2 cellular contexts compared by ENCODE assay signal in genomic region chr6:166310634-166311033, GRCh38.
A peak's percentile ranks its signal among the peaks of the same experiment; 100 is the strongest.
TF ChIP-seq lines count a peak whose summit lies in the region.

No MANE protein-coding gene starts in this region.

TF ChIP-seq in GM23338, 12 proteins besides CTCF, POLR2A, EP300 and RAD21:
- TF ChIP-seq EZH2phosphoT487 (IDR thresholded peaks at IDR 0.05; ENCODE audit: unreplicated experiment) = no peak
- TF ChIP-seq JUNB (IDR thresholded peaks at IDR 0.05; ENCODE audit: unreplicated experiment) = no peak
- TF ChIP-seq ZNF114 (CRISPR knock-in tag; IDR thresholded peaks at IDR 0.05) = no peak
- TF ChIP-seq, protein P1, sequence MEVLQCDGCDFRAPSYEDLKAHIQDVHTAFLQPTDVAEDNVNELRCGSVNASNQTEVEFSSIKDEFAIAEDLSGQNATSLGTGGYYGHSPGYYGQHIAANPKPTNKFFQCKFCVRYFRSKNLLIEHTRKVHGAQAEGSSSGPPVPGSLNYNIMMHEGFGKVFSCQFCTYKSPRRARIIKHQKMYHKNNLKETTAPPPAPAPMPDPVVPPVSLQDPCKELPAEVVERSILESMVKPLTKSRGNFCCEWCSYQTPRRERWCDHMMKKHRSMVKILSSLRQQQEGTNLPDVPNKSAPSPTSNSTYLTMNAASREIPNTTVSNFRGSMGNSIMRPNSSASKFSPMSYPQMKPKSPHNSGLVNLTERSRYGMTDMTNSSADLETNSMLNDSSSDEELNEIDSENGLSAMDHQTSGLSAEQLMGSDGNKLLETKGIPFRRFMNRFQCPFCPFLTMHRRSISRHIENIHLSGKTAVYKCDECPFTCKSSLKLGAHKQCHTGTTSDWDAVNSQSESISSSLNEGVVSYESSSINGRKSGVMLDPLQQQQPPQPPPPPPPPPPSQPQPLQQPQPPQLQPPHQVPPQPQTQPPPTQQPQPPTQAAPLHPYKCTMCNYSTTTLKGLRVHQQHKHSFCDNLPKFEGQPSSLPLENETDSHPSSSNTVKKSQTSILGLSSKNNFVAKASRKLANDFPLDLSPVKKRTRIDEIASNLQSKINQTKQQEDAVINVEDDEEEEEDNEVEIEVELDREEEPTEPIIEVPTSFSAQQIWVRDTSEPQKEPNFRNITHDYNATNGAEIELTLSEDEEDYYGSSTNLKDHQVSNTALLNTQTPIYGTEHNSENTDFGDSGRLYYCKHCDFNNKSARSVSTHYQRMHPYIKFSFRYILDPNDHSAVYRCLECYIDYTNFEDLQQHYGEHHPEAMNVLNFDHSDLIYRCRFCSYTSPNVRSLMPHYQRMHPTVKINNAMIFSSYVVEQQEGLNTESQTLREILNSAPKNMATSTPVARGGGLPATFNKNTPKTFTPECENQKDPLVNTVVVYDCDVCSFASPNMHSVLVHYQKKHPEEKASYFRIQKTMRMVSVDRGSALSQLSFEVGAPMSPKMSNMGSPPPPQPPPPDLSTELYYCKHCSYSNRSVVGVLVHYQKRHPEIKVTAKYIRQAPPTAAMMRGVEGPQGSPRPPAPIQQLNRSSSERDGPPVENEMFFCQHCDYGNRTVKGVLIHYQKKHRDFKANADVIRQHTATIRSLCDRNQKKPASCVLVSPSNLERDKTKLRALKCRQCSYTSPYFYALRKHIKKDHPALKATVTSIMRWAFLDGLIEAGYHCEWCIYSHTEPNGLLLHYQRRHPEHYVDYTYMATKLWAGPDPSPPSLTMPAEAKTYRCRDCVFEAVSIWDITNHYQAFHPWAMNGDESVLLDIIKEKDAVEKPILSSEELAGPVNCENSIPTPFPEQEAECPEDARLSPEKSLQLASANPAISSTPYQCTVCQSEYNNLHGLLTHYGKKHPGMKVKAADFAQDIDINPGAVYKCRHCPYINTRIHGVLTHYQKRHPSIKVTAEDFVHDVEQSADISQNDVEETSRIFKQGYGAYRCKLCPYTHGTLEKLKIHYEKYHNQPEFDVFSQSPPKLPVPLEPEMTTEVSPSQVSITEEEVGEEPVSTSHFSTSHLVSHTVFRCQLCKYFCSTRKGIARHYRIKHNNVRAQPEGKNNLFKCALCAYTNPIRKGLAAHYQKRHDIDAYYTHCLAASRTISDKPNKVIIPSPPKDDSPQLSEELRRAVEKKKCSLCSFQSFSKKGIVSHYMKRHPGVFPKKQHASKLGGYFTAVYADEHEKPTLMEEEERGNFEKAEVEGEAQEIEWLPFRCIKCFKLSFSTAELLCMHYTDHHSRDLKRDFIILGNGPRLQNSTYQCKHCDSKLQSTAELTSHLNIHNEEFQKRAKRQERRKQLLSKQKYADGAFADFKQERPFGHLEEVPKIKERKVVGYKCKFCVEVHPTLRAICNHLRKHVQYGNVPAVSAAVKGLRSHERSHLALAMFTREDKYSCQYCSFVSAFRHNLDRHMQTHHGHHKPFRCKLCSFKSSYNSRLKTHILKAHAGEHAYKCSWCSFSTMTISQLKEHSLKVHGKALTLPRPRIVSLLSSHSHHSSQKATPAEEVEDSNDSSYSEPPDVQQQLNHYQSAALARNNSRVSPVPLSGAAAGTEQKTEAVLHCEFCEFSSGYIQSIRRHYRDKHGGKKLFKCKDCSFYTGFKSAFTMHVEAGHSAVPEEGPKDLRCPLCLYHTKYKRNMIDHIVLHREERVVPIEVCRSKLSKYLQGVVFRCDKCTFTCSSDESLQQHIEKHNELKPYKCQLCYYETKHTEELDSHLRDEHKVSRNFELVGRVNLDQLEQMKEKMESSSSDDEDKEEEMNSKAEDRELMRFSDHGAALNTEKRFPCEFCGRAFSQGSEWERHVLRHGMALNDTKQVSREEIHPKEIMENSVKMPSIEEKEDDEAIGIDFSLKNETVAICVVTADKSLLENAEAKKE (CRISPR knock-in tag; IDR thresholded peaks at IDR 0.05) = no peak
- TF ChIP-seq NANOG (IDR thresholded peaks at IDR 0.05; ENCODE audit: borderline replicate concordance) = no peak
- TF ChIP-seq REST (IDR thresholded peaks at IDR 0.05; ENCODE audit: unreplicated experiment) = no peak

TF ChIP-seq in K562, 482 proteins besides CTCF, POLR2A, EP300 and RAD21:
- TF ChIP-seq RBFOX2 (IDR thresholded peaks at IDR 0.05; ENCODE audit: low read depth, low read length) = 0 out of 2 replicates have a peak, but pooled peaks have one; percentile 22
- TF ChIP-seq MCM2 (IDR thresholded peaks at IDR 0.05; ENCODE audit: low read depth) = no peak
- TF ChIP-seq GMEB1 (CRISPR knock-in tag; IDR thresholded peaks at IDR 0.05) = no peak
- no peak for TF ChIP-seq ZNF23 (CRISPR knock-in tag; IDR thresholded peaks at IDR 0.05)
- TF ChIP-seq, protein P2, sequence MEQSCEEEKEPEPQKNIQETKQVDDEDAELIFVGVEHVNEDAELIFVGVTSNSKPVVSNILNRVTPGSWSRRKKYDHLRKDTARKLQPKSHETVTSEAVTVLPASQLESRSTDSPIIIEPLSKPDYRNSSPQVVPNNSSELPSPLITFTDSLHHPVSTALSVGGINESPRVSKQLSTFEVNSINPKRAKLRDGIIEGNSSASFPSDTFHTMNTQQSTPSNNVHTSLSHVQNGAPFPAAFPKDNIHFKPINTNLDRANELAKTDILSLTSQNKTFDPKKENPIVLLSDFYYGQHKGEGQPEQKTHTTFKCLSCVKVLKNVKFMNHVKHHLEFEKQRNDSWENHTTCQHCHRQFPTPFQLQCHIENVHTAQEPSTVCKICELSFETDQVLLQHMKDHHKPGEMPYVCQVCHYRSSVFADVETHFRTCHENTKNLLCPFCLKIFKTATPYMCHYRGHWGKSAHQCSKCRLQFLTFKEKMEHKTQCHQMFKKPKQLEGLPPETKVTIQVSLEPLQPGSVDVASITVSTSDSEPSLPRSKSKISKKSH (CRISPR knock-in tag; IDR thresholded peaks at IDR 0.05) = no peak
- TF ChIP-seq U2AF2 (optimal IDR thresholded peaks at IDR 0.05; ENCODE audit: low read depth, low read length) = no peak
- no peak for TF ChIP-seq ARHGAP35 (IDR thresholded peaks at IDR 0.05; ENCODE audit: partially characterized antibody)
- TF ChIP-seq KAT2B (IDR thresholded peaks at IDR 0.05; ENCODE audit: low read depth, low read length) = no peak
- TF ChIP-seq PTTG1 (tag; IDR thresholded peaks at IDR 0.05; ENCODE audit: low read depth) = no peak
- TF ChIP-seq ZNF445 (CRISPR knock-in tag; IDR thresholded peaks at IDR 0.05; ENCODE audit: low read depth) = no peak
- TF ChIP-seq ZNF707 (CRISPR knock-in tag; conservative IDR thresholded peaks at IDR 0.05) = no peak
- TF ChIP-seq ZNF239 (CRISPR knock-in tag; IDR thresholded peaks at IDR 0.05) = no peak
- no peak for TF ChIP-seq ZBTB17 (CRISPR knock-in tag; IDR thresholded peaks at IDR 0.05)
- no peak for TF ChIP-seq CEBPB (tag; IDR thresholded peaks at IDR 0.05)
- no peak for TF ChIP-seq TCF3 (CRISPR knock-in tag; IDR thresholded peaks at IDR 0.05)
- peak; percentile 68; the same call in 1 of the 2 replicates for TF ChIP-seq CEBPG (CRISPR knock-in tag; IDR thresholded peaks at IDR 0.05)
- TF ChIP-seq CEBPG (tag; conservative IDR thresholded peaks at IDR 0.05 in 1 of 2, IDR thresholded peaks at IDR 0.05 in 1 of 2) = peak in 1 of 2 experiments; percentile 63; a peak in 2 of 4 replicates
- TF ChIP-seq L3MBTL2 (IDR thresholded peaks at IDR 0.05) = peak; percentile 44; the same call in 1 of the 2 replicates
- no peak for TF ChIP-seq PHF8 (IDR thresholded peaks at IDR 0.05; ENCODE audit: borderline replicate concordance, low read length)
- peak; percentile 74 for TF ChIP-seq MBD1 (CRISPR knock-in tag; IDR thresholded peaks at IDR 0.05)
- TF ChIP-seq ATF3 (IDR thresholded peaks at IDR 0.05) = peak; percentile 37; the same call in 1 of the 2 replicates
- TF ChIP-seq ATF3 (CRISPR knock-in tag; conservative IDR thresholded peaks at IDR 0.05) = no peak
- TF ChIP-seq MITF (IDR thresholded peaks at IDR 0.05) = no peak
- TF ChIP-seq, protein P3, sequence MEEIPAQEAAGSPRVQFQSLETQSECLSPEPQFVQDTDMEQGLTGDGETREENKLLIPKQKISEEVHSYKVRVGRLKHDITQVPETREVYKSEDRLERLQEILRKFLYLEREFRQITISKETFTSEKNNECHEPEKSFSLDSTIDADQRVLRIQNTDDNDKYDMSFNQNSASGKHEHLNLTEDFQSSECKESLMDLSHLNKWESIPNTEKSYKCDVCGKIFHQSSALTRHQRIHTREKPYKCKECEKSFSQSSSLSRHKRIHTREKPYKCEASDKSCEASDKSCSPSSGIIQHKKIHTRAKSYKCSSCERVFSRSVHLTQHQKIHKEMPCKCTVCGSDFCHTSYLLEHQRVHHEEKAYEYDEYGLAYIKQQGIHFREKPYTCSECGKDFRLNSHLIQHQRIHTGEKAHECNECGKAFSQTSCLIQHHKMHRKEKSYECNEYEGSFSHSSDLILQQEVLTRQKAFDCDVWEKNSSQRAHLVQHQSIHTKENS (CRISPR knock-in tag; IDR thresholded peaks at IDR 0.05) = no peak
- TF ChIP-seq ZNF586 (CRISPR knock-in tag; conservative IDR thresholded peaks at IDR 0.05) = no peak
- TF ChIP-seq GABPA (tag; conservative IDR thresholded peaks at IDR 0.05; ENCODE audit: low read depth) = no peak
